29 cellular contexts compared by ENCODE assay signal in the genomic region with DNA sequence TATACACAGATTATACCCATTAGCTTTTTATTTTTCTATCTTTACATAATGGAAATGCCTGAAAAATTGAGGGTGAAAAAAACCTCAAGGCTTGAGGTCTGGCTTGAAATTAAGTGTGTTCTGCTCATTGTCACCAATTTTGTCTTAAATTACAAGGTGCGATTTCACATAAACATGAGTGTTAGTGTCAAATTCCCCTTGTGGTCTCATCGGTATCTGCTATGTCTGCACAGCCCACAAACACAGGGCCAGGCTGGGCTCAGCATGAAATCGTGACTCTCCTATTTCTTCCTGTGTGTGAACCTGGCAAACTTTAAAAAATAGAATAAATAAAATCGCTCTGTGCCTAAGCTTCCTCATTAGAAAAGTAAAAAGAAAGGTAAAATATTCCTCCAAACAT.
"Had no signal": no experiment of that assay in that cellular context is flagged by ENCODE, and none has a peak within 500 bp of the region (broad histone marks: within the 10 kb centered on the region; RNA-seq: fewer than 3 reads in every experiment).

No MANE protein-coding gene starts in this region.

- H3K36me3 ChIP-seq: brain microvascular endothelial cell had no signal

- H3K4me3 Mint-ChIP-seq: activated CD4-positive, alpha-beta memory T cell treated with anti-CD3 and anti-CD28 coated beads for 36 hours; activated CD4-positive, alpha-beta T cell treated with anti-CD3 and anti-CD28 coated beads for 36 hours; activated CD4-positive, alpha-beta T cell treated with anti-CD3 and anti-CD28 coated beads, Interleukin-2, amount 10 ng/mL, durations not matched to agents 24 days and 14 days; activated CD8-positive, alpha-beta memory T cell treated with anti-CD3 and anti-CD28 coated beads, Interleukin-2, amount 10 ng/mL, durations not matched to agents 7 days and 5 days; activated CD8-positive, alpha-beta T cell treated with anti-CD3 and anti-CD28 coated beads, Interleukin-2, amount 10 ng/mL, durations not matched to agents 7 days and 5 days; activated naive CD4-positive, alpha-beta T cell treated with anti-CD3 and anti-CD28 coated beads, Interleukin-2, amount 10 ng/mL, durations not matched to agents 7 days and 5 days; activated naive CD8-positive, alpha-beta T cell; activated T-helper 1 cell treated with anti-CD3 and anti-CD28 coated beads, Interleukin-12 subunit alpha, Interleukin-12 subunit beta, Interleukin-2, Interleukin-4 antibody, amounts not matched to agents 30 ng/mL and 10 ng/mL and 1 ng/mL, durations not matched to agents 14 hours and 24 hours and 36 hours; central memory CD8-positive, alpha-beta T cell; dendritic cell treated with granulocyte-macrophage colony-stimulating factor and Interleukin-4, amounts not matched to agents 40 ng/mL and 50 ng/mL, for 4 days; effector memory CD8-positive, alpha-beta T cell had no signal

- H3K27ac Mint-ChIP-seq: activated CD4-positive, alpha-beta memory T cell treated with anti-CD3 and anti-CD28 coated beads for 36 hours; activated CD4-positive, alpha-beta T cell treated with anti-CD3 and anti-CD28 coated beads for 36 hours; activated CD4-positive, alpha-beta T cell treated with anti-CD3 and anti-CD28 coated beads, Interleukin-2, amount 10 ng/mL, durations not matched to agents 24 days and 14 days; activated CD8-positive, alpha-beta memory T cell treated with anti-CD3 and anti-CD28 coated beads, Interleukin-2, amount 10 ng/mL, durations not matched to agents 7 days and 5 days; activated CD8-positive, alpha-beta T cell treated with anti-CD3 and anti-CD28 coated beads, Interleukin-2, amount 10 ng/mL, durations not matched to agents 7 days and 5 days; activated naive CD4-positive, alpha-beta T cell treated with anti-CD3 and anti-CD28 coated beads, Interleukin-2, amount 10 ng/mL, durations not matched to agents 7 days and 5 days; activated naive CD8-positive, alpha-beta T cell; activated T-helper 1 cell treated with anti-CD3 and anti-CD28 coated beads, Interleukin-12 subunit alpha, Interleukin-12 subunit beta, Interleukin-2, Interleukin-4 antibody, amounts not matched to agents 30 ng/mL and 10 ng/mL and 1 ng/mL, durations not matched to agents 14 hours and 24 hours and 36 hours; activated T-helper 2 cell treated with anti-CD3 and anti-CD28 coated beads, Interferon-gamma antibody, Interleukin-2, Interleukin-4, amounts not matched to agents 10 μg/mL and 5 μg/mL and 100 μg/mL, durations not matched to agents 14 hours and 24 hours and 36 hours; dendritic cell treated with granulocyte-macrophage colony-stimulating factor and Interleukin-4, amounts not matched to agents 40 ng/mL and 50 ng/mL, for 4 days; effector memory CD8-positive, alpha-beta T cell had no signal

- FAIRE-seq: astrocyte, endometrium, endothelial cell of umbilical vein, frontal cortex had no signal

- H3K4me3 ChIP-seq: coronary artery, dorsolateral prefrontal cortex had no signal

- H3K4me1 Mint-ChIP-seq: activated CD4-positive, alpha-beta T cell treated with anti-CD3 and anti-CD28 coated beads for 36 hours; activated CD4-positive, alpha-beta T cell treated with anti-CD3 and anti-CD28 coated beads, Interleukin-2, amount 10 ng/mL, durations not matched to agents 24 days and 14 days; activated CD8-positive, alpha-beta memory T cell treated with anti-CD3 and anti-CD28 coated beads, Interleukin-2, amount 10 ng/mL, durations not matched to agents 7 days and 5 days; activated naive CD4-positive, alpha-beta T cell treated with anti-CD3 and anti-CD28 coated beads, Interleukin-2, amount 10 ng/mL, durations not matched to agents 7 days and 5 days; central memory CD8-positive, alpha-beta T cell had no signal

- H3K27me3 ChIP-seq: brain microvascular endothelial cell had no signal

- H3K9me3 Mint-ChIP-seq: activated CD4-positive, alpha-beta memory T cell treated with anti-CD3 and anti-CD28 coated beads for 36 hours; activated CD4-positive, alpha-beta T cell treated with anti-CD3 and anti-CD28 coated beads, Interleukin-2, amount 10 ng/mL, durations not matched to agents 24 days and 14 days; activated naive CD4-positive, alpha-beta T cell treated with anti-CD3 and anti-CD28 coated beads, Interleukin-2, amount 10 ng/mL, durations not matched to agents 7 days and 5 days; activated T-helper 2 cell treated with anti-CD3 and anti-CD28 coated beads, Interferon-gamma antibody, Interleukin-2, Interleukin-4, amounts not matched to agents 10 μg/mL and 5 μg/mL and 100 μg/mL, durations not matched to agents 14 hours and 24 hours and 36 hours; dendritic cell treated with granulocyte-macrophage colony-stimulating factor and Interleukin-4, amounts not matched to agents 40 ng/mL and 50 ng/mL, for 4 days had no signal

- ATAC-seq: activated CD4-positive, alpha-beta T cell treated with anti-CD3 and anti-CD28 coated beads for 36 hours; activated CD8-positive, alpha-beta memory T cell treated with anti-CD3 and anti-CD28 coated beads, Interleukin-2, amount 10 ng/mL, durations not matched to agents 7 days and 5 days; activated CD8-positive, alpha-beta T cell treated with anti-CD3 and anti-CD28 coated beads, Interleukin-2, amount 10 ng/mL, durations not matched to agents 7 days and 5 days; effector memory CD8-positive, alpha-beta T cell had no signal

- H3K27me3 Mint-ChIP-seq: activated CD8-positive, alpha-beta memory T cell treated with anti-CD3 and anti-CD28 coated beads, Interleukin-2, amount 10 ng/mL, durations not matched to agents 7 days and 5 days; central memory CD8-positive, alpha-beta T cell had no signal

- H3K27ac ChIP-seq: brain microvascular endothelial cell, coronary artery, dorsolateral prefrontal cortex, epithelial cell of prostate had no signal

- DNase-seq: activated CD4-positive, alpha-beta memory T cell treated with anti-CD3 and anti-CD28 coated beads for 36 hours; activated CD4-positive, alpha-beta T cell treated with anti-CD3 and anti-CD28 coated beads for 36 hours; activated CD4-positive, alpha-beta T cell treated with anti-CD3 and anti-CD28 coated beads, Interleukin-2, amount 10 ng/mL, durations not matched to agents 24 days and 14 days; activated CD4-positive, CD25-positive, alpha-beta regulatory T cell; activated CD4-positive, CD25-positive, alpha-beta regulatory T cell treated with anti-CD3 and anti-CD28 coated beads, Interleukin-2, amount 50 U/mL, for 72 hours; activated CD8-positive, alpha-beta memory T cell treated with anti-CD3 and anti-CD28 coated beads, Interleukin-2, amount 10 ng/mL, durations not matched to agents 7 days and 5 days; activated CD8-positive, alpha-beta memory T cell treated with anti-CD3 and anti-CD28 coated beads, Interleukin-2, amount 50 U/mL, for 4 hours; activated CD8-positive, alpha-beta T cell treated with anti-CD3 and anti-CD28 coated beads, Interleukin-2, amount 10 ng/mL, durations not matched to agents 7 days and 5 days; activated naive CD4-positive, alpha-beta T cell treated with anti-CD3 and anti-CD28 coated beads, Interleukin-2, amount 10 ng/mL, durations not matched to agents 7 days and 5 days; activated T-cell treated with anti-CD3 and anti-CD28 coated beads, Interleukin-2, amount 50 U/mL, for 1 hour; activated T-cell treated with anti-CD3 and anti-CD28 coated beads, Interleukin-2, amount 50 U/mL, for 48 hours; amniotic stem cell; anterior cingulate cortex; brain microvascular endothelial cell; dorsolateral prefrontal cortex; effector memory CD8-positive, alpha-beta T cell; foreskin fibroblast; T-helper 2 cell had no signal

- H3K36me3 Mint-ChIP-seq: activated CD4-positive, alpha-beta memory T cell treated with anti-CD3 and anti-CD28 coated beads for 36 hours; activated CD8-positive, alpha-beta memory T cell treated with anti-CD3 and anti-CD28 coated beads, Interleukin-2, amount 10 ng/mL, durations not matched to agents 7 days and 5 days; activated naive CD4-positive, alpha-beta T cell treated with anti-CD3 and anti-CD28 coated beads, Interleukin-2, amount 10 ng/mL, durations not matched to agents 7 days and 5 days; activated naive CD8-positive, alpha-beta T cell had no signal
